ENCODE assay signal across 8 cellular contexts in genomic region chr19:10231624-10232228, GRCh38. TPM values are rescaled to one million over a fixed set of nuclear protein-coding genes. Genes with fewer than 3 reads are reported as not detected.
A peak's percentile ranks its signal among the peaks of the same experiment; 100 is the strongest.
DNase-seq lines count a peak whose midpoint lies in the region; ATAC-seq and TF ChIP-seq lines count a peak whose summit lies in the region.
"Had no signal": no experiment of that assay in that cellular context is flagged by ENCODE, and none has a peak within 500 bp of the region (broad histone marks: within the 10 kb centered on the region; RNA-seq: fewer than 3 reads in every experiment).

No MANE protein-coding gene starts in this region.

- no peaks in the 10 kb centered on the region for H3K27me3 ChIP-seq in iPS-15b (ENCODE audit: control insufficient read depth, insufficient read depth, low read length)
- H3K27me3 ChIP-seq in stomach, result peaks cover 0 to 7% (median 0%) of the 10 kb centered on the region in 3 donors

- H3K9me3 Mint-ChIP-seq in HFFc6, result no peaks in the 10 kb centered on the region
- H3K9me3 Mint-ChIP-seq in activated CD8-positive, alpha-beta T cell treated with anti-CD3 and anti-CD28 coated beads, Interleukin-2, amount 10 ng/mL, durations not matched to agents 7 days and 5 days (ENCODE audit: insufficient read depth), result no peaks in the 10 kb centered on the region

- peak overlapping the region; percentile 78 to 94 (median 90) for H3K27ac ChIP-seq in stomach

- H3K27ac Mint-ChIP-seq in HFFc6, result peak overlapping the region; percentile 68
- H3K27ac Mint-ChIP-seq in activated CD8-positive, alpha-beta T cell treated with anti-CD3 and anti-CD28 coated beads, Interleukin-2, amount 10 ng/mL, durations not matched to agents 7 days and 5 days, result peak overlapping the region; percentile 61

- H3K4me1 ChIP-seq in iPS-15b (ENCODE audit: control insufficient read depth, insufficient read depth, low read length) (peaks cover 5% of the 10 kb centered on the region), stomach (peaks cover 10 to 55% (median 41%) of the 10 kb centered on the region in 4 donors)

- no peak for TF ChIP-seq EP300 in stomach (IDR thresholded peaks at IDR 0.05)

- no peak for ATAC-seq in activated CD8-positive, alpha-beta T cell treated with anti-CD3 and anti-CD28 coated beads, Interleukin-2, amount 10 ng/mL, durations not matched to agents 7 days and 5 days
- no peak for ATAC-seq in activated CD4-positive, CD25-positive, alpha-beta regulatory T cell treated with anti-CD3 and anti-CD28 coated beads, Interleukin-2, amount 50 U/mL, for 24 hours
- no peak for ATAC-seq in HG02973 (IDR thresholded peaks at IDR 0.05; ENCODE audit: unreplicated experiment)

- H3K36me3 ChIP-seq in iPS-15b (ENCODE audit: control insufficient read depth, insufficient read depth, low read length) (no peaks in the 10 kb centered on the region), stomach (no peaks in the 10 kb centered on the region)

- POLR2A ChIA-PET in activated CD8-positive, alpha-beta T cell treated with anti-CD3 and anti-CD28 coated beads, Interleukin-2, amount 10 ng/mL, durations not matched to agents 7 days and 5 days (lab: Charles Lee), result interaction anchor here (1.3 kb wide), 1 partner anchor 37 kb away, joined by 3 read pairs; the partner anchor contains the start of gene DNMT1

- CTCF ChIA-PET in activated CD8-positive, alpha-beta T cell treated with anti-CD3 and anti-CD28 coated beads, Interleukin-2, amount 10 ng/mL, durations not matched to agents 7 days and 5 days (lab: Charles Lee), result interaction anchor here (1.0 to 1.3 kb wide), 2 partner anchors 19 to 21 kb away, joined by 3 to 4 read pairs; no protein-coding TSS in a partner anchor

- H3K4me3 ChIP-seq in iPS-15b (ENCODE audit: low read depth, low read length), result peak overlapping the region; percentile 39
- peak overlapping the region; percentile 77 to 99 (median 97) for H3K4me3 ChIP-seq in stomach

- H3K4me3 Mint-ChIP-seq in HFFc6, result peak overlapping the region; percentile 90
- H3K4me3 Mint-ChIP-seq in activated CD8-positive, alpha-beta T cell treated with anti-CD3 and anti-CD28 coated beads, Interleukin-2, amount 10 ng/mL, durations not matched to agents 7 days and 5 days, result peak overlapping the region; percentile 83

- 68 to 75% (median 73%) methylated on average over 8 of the region's 8 CpGs for whole genome bisulfite sequencing in stomach, 5 donors

- H3K4me1 Mint-ChIP-seq in HFFc6 (ENCODE audit: low read depth), result peaks cover 17% of the 10 kb centered on the region
- peaks cover 28% of the 10 kb centered on the region for H3K4me1 Mint-ChIP-seq in activated CD8-positive, alpha-beta T cell treated with anti-CD3 and anti-CD28 coated beads, Interleukin-2, amount 10 ng/mL, durations not matched to agents 7 days and 5 days (ENCODE audit: low read depth)

- no peaks in the 10 kb centered on the region for H3K9me3 ChIP-seq in iPS-15b (ENCODE audit: control insufficient read depth, insufficient read depth, low read length)
- no peaks in the 10 kb centered on the region for H3K9me3 ChIP-seq in stomach

- no peak for TF ChIP-seq CTCF in HFFc6 (IDR thresholded peaks at IDR 0.05)
- no peak for TF ChIP-seq CTCF in stomach (IDR thresholded peaks at IDR 0.05)

- peaks cover 2% of the 10 kb centered on the region; the same call in 1 of the 2 replicates for H3K27me3 Mint-ChIP-seq in HFFc6 (ENCODE audit: insufficient read depth)
- no peaks in the 10 kb centered on the region for H3K27me3 Mint-ChIP-seq in activated CD8-positive, alpha-beta T cell treated with anti-CD3 and anti-CD28 coated beads, Interleukin-2, amount 10 ng/mL, durations not matched to agents 7 days and 5 days (ENCODE audit: low read depth)

- H3K36me3 Mint-ChIP-seq in HFFc6 (ENCODE audit: low read depth), result no peaks in the 10 kb centered on the region
- peaks cover 3% of the 10 kb centered on the region for H3K36me3 Mint-ChIP-seq in activated CD8-positive, alpha-beta T cell treated with anti-CD3 and anti-CD28 coated beads, Interleukin-2, amount 10 ng/mL, durations not matched to agents 7 days and 5 days (ENCODE audit: low read depth)

- intact Hi-C loops in stomach (cut with DNase I; ENCODE audit: low total_unique reads), result no loop called here

- no peak for TF ChIP-seq POLR2A in stomach (IDR thresholded peaks at IDR 0.05)

- DNase-seq in HFFc6 (no peak), stomach (no peak), DMS79 (lab: John Stamatoyannopoulos, UW) (no peak)
- no peak for DNase-seq in activated CD8-positive, alpha-beta T cell treated with anti-CD3 and anti-CD28 coated beads, Interleukin-2, amount 10 ng/mL, durations not matched to agents 7 days and 5 days
- DNase-seq: SHP77 treated with DMSO at 0.1 percent for 48 hours had no signal

- H3K9ac ChIP-seq in iPS-15b (ENCODE audit: low read depth, low read length), result peak overlapping the region; percentile 54

RNA-seq across cellular contexts. Expression of gene S1PR2, which starts 0.6 kb away (rescaled TPM):
- 10 to 100 TPM; 16.8 to 22.0 (median 20.5) TPM for total RNA-seq in HFFc6 (2021; fragmentation: NEBNext Ultra II Directional; extraction: Animal tissue kit (Norgen Biotek cat#: 25700))
- 1 to 10 TPM; 3.5 to 3.8 TPM for total RNA-seq in activated CD8-positive, alpha-beta T cell treated with anti-CD3 and anti-CD28 coated beads, Interleukin-2, amount 10 ng/mL, durations not matched to agents 7 days and 5 days
- 10 to 100 TPM in 1 of 5 donors, 1 to 10 TPM in 1, under 1 TPM in 2, not detected in 1; 0.29 to 11.7 (median 5.1) TPM for total RNA-seq in stomach
- 1 to 10 TPM; 2.4 to 2.9 (median 2.7) TPM for polyA plus RNA-seq in stomach

RNA-seq across cellular contexts. Expression of gene MRPL4, which starts 20.3 kb away (rescaled TPM):
- 10 to 100 TPM; 69.5 to 83.0 (median 72.0) TPM for total RNA-seq in HFFc6 (2021; fragmentation: NEBNext Ultra II Directional; extraction: Animal tissue kit (Norgen Biotek cat#: 25700))
- 10 to 100 TPM; 85.9 to 87.0 TPM for total RNA-seq in activated CD8-positive, alpha-beta T cell treated with anti-CD3 and anti-CD28 coated beads, Interleukin-2, amount 10 ng/mL, durations not matched to agents 7 days and 5 days
- 100 to 1,000 TPM in 1 of 5 donors, 10 to 100 TPM in 4; 16.1 to 314 (median 58.4) TPM for total RNA-seq in stomach
- polyA plus RNA-seq in stomach, result 10 to 100 TPM; 48.7 to 53.1 (median 51.8) TPM

RNA-seq across cellular contexts. Expression of gene DNMT1, which starts 37.0 kb away (rescaled TPM):
- 100 to 1,000 TPM in 5 of 6 experiments, 10 to 100 TPM in 1; 74.5 to 135 (median 125) TPM for total RNA-seq in HFFc6 (2021; fragmentation: NEBNext Ultra II Directional; extraction: Animal tissue kit (Norgen Biotek cat#: 25700))
- total RNA-seq in activated CD8-positive, alpha-beta T cell treated with anti-CD3 and anti-CD28 coated beads, Interleukin-2, amount 10 ng/mL, durations not matched to agents 7 days and 5 days, result 100 to 1,000 TPM; 408 to 412 TPM
- total RNA-seq in stomach, result 10 to 100 TPM; 32.1 to 92.0 (median 58.9) TPM
- 10 to 100 TPM; 16.6 to 29.3 (median 23.2) TPM for polyA plus RNA-seq in stomach

RNA-seq across cellular contexts. Expression of gene ICAM1, which starts 39.2 kb away (rescaled TPM):
- 10 to 100 TPM in 1 of 6 experiments, 1 to 10 TPM in 5; 5.0 to 10.1 (median 8.5) TPM for total RNA-seq in HFFc6 (2021; fragmentation: NEBNext Ultra II Directional; extraction: Animal tissue kit (Norgen Biotek cat#: 25700))
- 10 to 100 TPM; 10.7 to 11.1 TPM for total RNA-seq in activated CD8-positive, alpha-beta T cell treated with anti-CD3 and anti-CD28 coated beads, Interleukin-2, amount 10 ng/mL, durations not matched to agents 7 days and 5 days
- total RNA-seq in stomach, result 10 to 100 TPM in 2 of 5 donors, 1 to 10 TPM in 3; 2.3 to 15.6 (median 8.7) TPM
- 1 to 10 TPM; 7.9 to 9.5 (median 8.8) TPM for polyA plus RNA-seq in stomach

RNA-seq across cellular contexts. Expression of gene ICAM4, which starts 55.0 kb away (rescaled TPM):
- total RNA-seq in HFFc6 (2021; fragmentation: NEBNext Ultra II Directional; extraction: Animal tissue kit (Norgen Biotek cat#: 25700)), result 1 to 10 TPM in 1 of 6 experiments, under 1 TPM in 5; 0.19 to 1.0 (median 0.74) TPM
- total RNA-seq in activated CD8-positive, alpha-beta T cell treated with anti-CD3 and anti-CD28 coated beads, Interleukin-2, amount 10 ng/mL, durations not matched to agents 7 days and 5 days, result 1 to 10 TPM in 1 of 2 experiments, under 1 TPM in 1; 0.99 to 1.1 TPM
- 1 to 10 TPM in 1 of 5 donors, not detected in 4; 1.9 TPM for total RNA-seq in stomach
- polyA plus RNA-seq in stomach, result under 1 TPM in 2 of 3 donors, not detected in 1; 0.56 to 0.85 TPM
